13 cellular contexts compared by ENCODE assay signal in the genomic region with DNA sequence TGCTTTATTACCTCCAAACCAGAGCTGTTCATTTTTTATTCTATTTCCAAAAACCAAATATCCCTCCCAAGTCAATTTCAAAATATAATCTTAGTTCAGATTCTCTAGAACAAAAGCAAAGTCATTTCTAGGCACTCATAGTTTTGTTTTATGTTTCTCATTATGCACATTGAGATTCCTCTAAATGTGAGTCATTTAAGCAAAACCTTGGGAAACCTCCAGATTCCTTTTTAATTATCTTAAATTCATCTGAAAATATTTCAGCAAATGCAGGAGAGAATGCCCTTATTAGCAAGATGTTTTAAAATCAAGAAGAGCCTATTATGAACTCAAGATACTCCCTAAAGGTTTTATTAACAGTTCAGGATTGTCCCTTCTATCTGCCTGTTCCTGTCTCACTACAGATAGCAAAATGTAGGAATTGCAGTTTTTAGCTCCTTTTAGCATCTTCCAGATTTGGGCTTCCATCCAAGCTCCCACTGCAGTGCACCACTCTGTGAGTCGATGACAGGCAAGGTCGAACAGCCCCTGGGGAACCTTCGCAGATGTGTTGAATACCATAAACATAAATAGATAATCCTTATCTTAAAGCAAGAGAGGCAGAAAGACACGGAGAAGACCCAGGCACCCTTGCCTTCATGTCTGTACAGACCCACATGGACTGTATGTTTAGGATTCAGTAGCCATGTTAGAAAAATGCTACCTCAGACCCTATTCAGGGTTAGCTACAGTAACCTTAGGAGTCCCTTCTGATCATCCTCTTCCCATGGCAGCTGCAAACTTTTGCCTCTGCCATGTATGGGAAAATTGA. TPM values are rescaled to one million over a fixed set of nuclear protein-coding genes. Genes with fewer than 3 reads are reported as not detected.
DNase-seq lines count a peak whose midpoint lies in the region; ATAC-seq and TF ChIP-seq lines count a peak whose summit lies in the region.
"Had no signal": no experiment of that assay in that cellular context is flagged by ENCODE, and none has a peak within 500 bp of the region (broad histone marks: within the 10 kb centered on the region; RNA-seq: fewer than 3 reads in every experiment).

No MANE protein-coding gene starts in this region.

- H3K4me1 Mint-ChIP-seq in HFFc6 (ENCODE audit: low read depth) = peaks cover 58% of the 10 kb centered on the region
- H3K4me1 Mint-ChIP-seq in activated CD4-positive, alpha-beta T cell treated with anti-CD3 and anti-CD28 coated beads for 36 hours = no peaks in the 10 kb centered on the region
- H3K4me1 Mint-ChIP-seq: activated naive CD4-positive, alpha-beta T cell treated with anti-CD3 and anti-CD28 coated beads, Interleukin-2, amount 50 U/mL, for 24 hours; memory B cell had no signal

- H3K9me3 ChIP-seq in adipocyte (ENCODE audit: control insufficient read depth, low read length) = no peaks in the 10 kb centered on the region
- H3K9me3 ChIP-seq in thyroid gland = no peaks in the 10 kb centered on the region

- H3K27me3 ChIP-seq in adipocyte (replicated peaks; ENCODE audit: control insufficient read depth, insufficient read depth, low read length) (no peaks in the 10 kb centered on the region), thyroid gland (no peaks in the 10 kb centered on the region)

- H3K27ac Mint-ChIP-seq in HFFc6 = peak overlapping the region; percentile 94
- no peak overlapping the region for H3K27ac Mint-ChIP-seq in activated CD4-positive, alpha-beta T cell treated with anti-CD3 and anti-CD28 coated beads for 36 hours
- H3K27ac Mint-ChIP-seq: activated naive CD4-positive, alpha-beta T cell treated with anti-CD3 and anti-CD28 coated beads, Interleukin-2, amount 50 U/mL, for 24 hours; memory B cell had no signal

- H3K27ac ChIP-seq in thyroid gland = no peak overlapping the region

- POLR2A ChIA-PET in activated CD4-positive, alpha-beta T cell treated with anti-CD3 and anti-CD28 coated beads for 36 hours (lab: Charles Lee) = no interaction called here

- CTCF ChIA-PET in activated CD4-positive, alpha-beta T cell treated with anti-CD3 and anti-CD28 coated beads for 36 hours (lab: Charles Lee) = interaction anchor here (0.6 to 1.6 kb wide), 5 partner anchors 12 to 26 kb away, joined by 3 to 7 read pairs (median 3); a partner anchor contains a TSS

- peak overlapping the region; percentile 2 for H3K9ac ChIP-seq in adipocyte (ENCODE audit: low read length)

- H3K36me3 ChIP-seq in adipocyte (ENCODE audit: control insufficient read depth, insufficient read depth, low read length, severe bottlenecking) (no peaks in the 10 kb centered on the region), thyroid gland (no peaks in the 10 kb centered on the region)

- no peaks in the 10 kb centered on the region for H3K9me3 Mint-ChIP-seq in HFFc6
- no peaks in the 10 kb centered on the region for H3K9me3 Mint-ChIP-seq in activated CD4-positive, alpha-beta T cell treated with anti-CD3 and anti-CD28 coated beads for 36 hours (ENCODE audit: low read depth)
- H3K9me3 Mint-ChIP-seq: activated naive CD4-positive, alpha-beta T cell treated with anti-CD3 and anti-CD28 coated beads, Interleukin-2, amount 50 U/mL, for 24 hours; memory B cell had no signal

- TF ChIP-seq POLR2A in thyroid gland (IDR thresholded peaks at IDR 0.05) = no peak

- peak overlapping the region; percentile 61 for H3K4me3 Mint-ChIP-seq in HFFc6
- H3K4me3 Mint-ChIP-seq in activated CD4-positive, alpha-beta T cell treated with anti-CD3 and anti-CD28 coated beads for 36 hours = no peak overlapping the region
- H3K4me3 Mint-ChIP-seq: activated naive CD4-positive, alpha-beta T cell treated with anti-CD3 and anti-CD28 coated beads, Interleukin-2, amount 50 U/mL, for 24 hours; memory B cell had no signal

- H3K4me1 ChIP-seq in adipocyte (ENCODE audit: control insufficient read depth, insufficient read depth, low read length) (no peaks in the 10 kb centered on the region), thyroid gland (no peaks in the 10 kb centered on the region)

- no peak for ATAC-seq in GM18498 (IDR thresholded peaks at IDR 0.05; ENCODE audit: unreplicated experiment)
- ATAC-seq in activated CD4-positive, alpha-beta T cell treated with anti-CD3 and anti-CD28 coated beads for 36 hours = no peak

- intact Hi-C loops in activated CD4-positive, alpha-beta T cell treated with anti-CD3 and anti-CD28 coated beads for 36 hours (cut with DNase I, micrococcal nuclease) = no loop called here
- intact Hi-C loops in thyroid gland (cut with DNase I) = no loop called here

- 63 to 77% methylated on average over 3 to 4 of the region's 4 CpGs for WGBS in thyroid gland, 2 donors

- H3K4me3 ChIP-seq in adipocyte (ENCODE audit: low read length) (peak overlapping the region; percentile 5), fibroblast of pulmonary artery (replicated peaks; ENCODE audit: low read depth, low read length) (no peak overlapping the region), thyroid gland (replicated peaks in 1 of 3) (no peak overlapping the region)
- H3K4me3 ChIP-seq: skin epidermis had no signal

- H3K36me3 Mint-ChIP-seq in HFFc6 (ENCODE audit: low read depth) = peaks cover 6% of the 10 kb centered on the region; the same call in 1 of the 2 replicates
- no peaks in the 10 kb centered on the region for H3K36me3 Mint-ChIP-seq in activated CD4-positive, alpha-beta T cell treated with anti-CD3 and anti-CD28 coated beads for 36 hours (ENCODE audit: low read depth)
- H3K36me3 Mint-ChIP-seq: activated naive CD4-positive, alpha-beta T cell treated with anti-CD3 and anti-CD28 coated beads, Interleukin-2, amount 50 U/mL, for 24 hours; memory B cell had no signal

- peak; percentile 27 for DNase-seq in A172 (ENCODE audit: low spot score)
- peak; percentile 24 for DNase-seq in HFFc6
- peak; percentile 66 for DNase-seq in adipocyte (ENCODE audit: low read depth)
- peak; percentile 48 for DNase-seq in fibroblast of pulmonary artery (ENCODE audit: low read depth)
- DNase-seq in activated T-cell treated with anti-CD3 and anti-CD28 coated beads, Interleukin-2, amount 50 U/mL, for 1 hour = no peak
- DNase-seq in activated CD4-positive, alpha-beta T cell treated with anti-CD3 and anti-CD28 coated beads for 36 hours = no peak
- no peak for DNase-seq in thyroid gland
- DNase-seq: activated CD4-positive, CD25-positive, alpha-beta regulatory T cell; cerebellar nuclear complex had no signal

- H3K27me3 Mint-ChIP-seq in HFFc6 (ENCODE audit: insufficient read depth) = no peaks in the 10 kb centered on the region
- H3K27me3 Mint-ChIP-seq in activated CD4-positive, alpha-beta T cell treated with anti-CD3 and anti-CD28 coated beads for 36 hours = no peaks in the 10 kb centered on the region
- H3K27me3 Mint-ChIP-seq: activated naive CD4-positive, alpha-beta T cell treated with anti-CD3 and anti-CD28 coated beads, Interleukin-2, amount 50 U/mL, for 24 hours; memory B cell had no signal

- no peak for TF ChIP-seq CTCF in HFFc6 (IDR thresholded peaks at IDR 0.05)
- TF ChIP-seq CTCF in fibroblast of pulmonary artery (IDR thresholded peaks at IDR 0.05; ENCODE audit: low read length, missing control alignments) = no peak
- no peak for TF ChIP-seq CTCF in thyroid gland (IDR thresholded peaks at IDR 0.05)

RNA-seq across cellular contexts. Expression of a gene that starts 11.3 kb away (rescaled TPM):
- total RNA-seq in A172 (2014; rRNA removed; shearing (Covaris generic)) = 9.7 and 11.3 TPM in 2 replicates
- total RNA-seq in HFFc6 (2021; fragmentation: NEBNext Ultra II Directional; extraction: Animal tissue kit (Norgen Biotek cat#: 25700)) = 10 to 100 TPM; 41.8 to 54.1 (median 45.7) TPM
- total RNA-seq in activated CD4-positive, alpha-beta T cell treated with anti-CD3 and anti-CD28 coated beads for 36 hours = 10 to 100 TPM; 16.3 to 19.2 TPM
- total RNA-seq in thyroid gland = 10 to 100 TPM; 18.4 to 35.5 (median 26.3) TPM

Comparison
In these comparisons a context has a peak if more than half of its experiments do, and no peak if none do; other contexts are left out.
1. DNase-seq: peak in A172 (single experiment), HFFc6 (single experiment), adipocyte (single experiment) and fibroblast of pulmonary artery (single experiment); none in activated T-cell treated with anti-CD3 and anti-CD28 coated beads, Interleukin-2, amount 50 U/mL, for 1 hour (single experiment), activated CD4-positive, alpha-beta T cell treated with anti-CD3 and anti-CD28 coated beads for 36 hours (single experiment) and thyroid gland (0 of 2).